Comparison of ENCODE assay signal across 12 cellular contexts in the genomic region with DNA sequence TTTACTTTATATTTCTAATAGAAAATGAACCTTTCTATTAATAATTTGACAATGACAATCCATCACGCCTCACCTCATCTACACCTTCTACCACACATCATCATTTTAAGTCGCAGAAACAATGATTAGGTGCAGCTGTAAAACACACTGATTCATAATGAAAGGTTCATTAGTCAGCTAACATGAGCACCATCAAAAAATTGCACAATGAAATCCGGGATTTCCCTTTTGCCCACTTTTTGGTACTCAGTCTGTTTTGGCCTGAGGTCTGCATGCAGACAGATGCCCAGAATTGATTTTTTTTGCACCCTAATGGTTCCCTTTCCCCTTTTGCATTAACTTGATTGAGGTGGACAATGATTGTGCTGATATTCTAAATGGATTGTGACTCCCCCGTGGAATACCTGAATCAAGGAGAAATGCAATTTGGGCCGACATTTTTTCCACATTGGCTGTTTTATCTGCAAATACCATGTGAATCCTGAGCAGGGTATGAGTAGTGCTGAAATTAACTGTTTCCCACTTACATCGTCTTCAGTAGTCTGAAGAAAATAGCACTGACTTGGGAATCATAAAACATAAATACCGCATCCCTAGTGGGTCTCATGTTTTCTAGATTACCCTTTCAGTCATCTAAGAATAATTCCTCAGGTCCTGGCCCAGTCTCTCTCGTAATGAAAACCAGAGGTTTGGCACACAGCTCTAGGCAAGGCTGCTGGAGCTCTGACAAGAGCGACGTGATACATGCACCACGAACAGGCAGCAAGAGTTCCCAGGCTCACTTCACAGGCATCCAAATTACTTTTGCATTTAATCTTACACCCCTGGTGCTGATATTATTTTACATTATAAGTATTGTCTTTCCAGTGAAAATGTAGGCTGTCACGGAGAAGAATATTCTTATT.
DNase-seq lines count a peak whose midpoint lies in the region; ATAC-seq, FAIRE-seq and TF ChIP-seq lines count a peak whose summit lies in the region.
"Had no signal": no experiment of that assay in that cellular context is flagged by ENCODE, and none has a peak within 500 bp of the region (broad histone marks: within the 10 kb centered on the region; RNA-seq: fewer than 3 reads in every experiment).

No MANE protein-coding gene starts in this region.

- H4K20me1 ChIP-seq in GM12878 (ENCODE audit: control insufficient read depth, insufficient read depth) = no peaks in the 10 kb centered on the region

- no peak for TF ChIP-seq CTCF in GM12878 (IDR thresholded peaks at IDR 0.05 in 2 of 3, conservative IDR thresholded peaks at IDR 0.05 in 1 of 3; ENCODE audit: control insufficient read depth in 2 of 3, extremely low read depth in 1 of 3, insufficient read depth in 1 of 3, low read depth in 3 of 3, low read length in 3 of 3)

- CTCF ChIA-PET in GM12878 (lab: Yijun Ruan, JAX) = interaction anchor here (1.2 kb wide), 1 partner anchor 10 kb away, joined by 3 read pairs; no protein-coding TSS in a partner anchor

- WGBS in GM12878 (ENCODE audit: insufficient coverage, insufficient replicate concordance, low lambda C conversion rate, missing lambda C conversion rate) = 28% methylated on average over 12 of the region's 12 CpGs
- WGBS in right cardiac atrium = 55% methylated on average over 12 of the region's 12 CpGs

- POLR2A ChIA-PET in GM12878 (lab: Charles Lee) = no interaction called here

- no peak for TF ChIP-seq POLR2A in GM12878 (IDR thresholded peaks at IDR 0.05; ENCODE audit: low read depth, low read length)

- no peak overlapping the region for H3K4me2 ChIP-seq in GM12878 (ENCODE audit: control insufficient read depth, insufficient read depth)

- in situ Hi-C loops in GM12878 (cut with MboI) = no loop called here

- SMC1A ChIA-PET in GM12878 (lab: Charles Lee; ENCODE audit: uncharacterized antibody, unreplicated experiment) = interaction anchor here (1.2 to 1.4 kb wide), 2 partner anchors 16 to 24 kb away, joined by 3 read pairs; no protein-coding TSS in a partner anchor

- no peak overlapping the region for H3K4me3 ChIP-seq in GM12878
- H3K4me3 ChIP-seq in right cardiac atrium (ENCODE audit: low read length) = no peak overlapping the region
- H3K4me3 ChIP-seq: lung had no signal

- no peak for TF ChIP-seq RAD21 in GM12878 (IDR thresholded peaks at IDR 0.05; ENCODE audit: insufficient read depth, low read depth, low read length)

- intact Hi-C loops in Right ventricle myocardium superior (cut with DNase I) = no loop called here
- intact Hi-C loops in cardiac septum (cut with DNase I) = no loop called here
- intact Hi-C loops in GM12878 (cut with micrococcal nuclease; ENCODE audit: unreplicated experiment) = no loop called here
- intact Hi-C loops in right cardiac atrium (cut with DNase I) = no loop called here

- H2AFZ ChIP-seq in GM12878 (ENCODE audit: control insufficient read depth, low read depth, low read length) = no peak overlapping the region

- H3K4me1 ChIP-seq in GM12878 (ENCODE audit: control insufficient read depth, insufficient read depth, low read length) (no peaks in the 10 kb centered on the region), right cardiac atrium (ENCODE audit: control insufficient read depth, insufficient read depth, low read length) (no peaks in the 10 kb centered on the region)

- H3K9ac ChIP-seq in GM12878 (ENCODE audit: control insufficient read depth, insufficient read depth, low read length) = no peak overlapping the region

- TF ChIP-seq EP300 in GM12878 (IDR thresholded peaks at IDR 0.05; ENCODE audit: borderline replicate concordance in 1 of 2, control insufficient read depth in 1 of 2, low read depth in 2 of 2, low read length in 2 of 2) = peak; percentile 76 to 80; a peak in 3 of 4 replicates

- H3K27ac ChIP-seq in GM12878 (ENCODE audit: control insufficient read depth, insufficient read depth) (no peak overlapping the region), right cardiac atrium (ENCODE audit: low read length) (no peak overlapping the region)

- RAD21 ChIA-PET in GM12878 (lab: Charles Lee; ENCODE audit: unreplicated experiment) = interaction anchor here (0.8 kb wide), 1 partner anchor 28 kb away, joined by 3 read pairs; no protein-coding TSS in a partner anchor

- H3K79me2 ChIP-seq in GM12878 (ENCODE audit: control insufficient read depth, insufficient read depth, low read length) = no peaks in the 10 kb centered on the region

- FAIRE-seq in GM12878 (lab: Jason Lieb, UNC) = no peak

- BruUV-seq in GM12878 (replicated peaks; lab: Mats Ljungman, UMichigan) = no TSS peak

- ATAC-seq in Right ventricle myocardium superior (ENCODE audit: poor library complexity) (peak; percentile 75), GM12878 (peak; percentile 86), right cardiac atrium (peak; percentile 75 to 84), HG03520 (IDR thresholded peaks at IDR 0.05; ENCODE audit: unreplicated experiment) (no peak)
- ATAC-seq: activated T-helper 17 cell treated with anti-CD3 and anti-CD28 coated beads, Interleukin-2, amount 50 U/mL, for 72 hours had no signal

- DNase-seq in Right ventricle myocardium superior (peak; percentile 50), cardiac septum (ENCODE audit: low spot score) (no peak), GM12878 (ENCODE audit: low read depth, low spot score) (no peak), right cardiac atrium (peak; percentile 52 to 83 (median 70)), Kasumi-1 (lab: John Stamatoyannopoulos, UW) (no peak)
- no peak for DNase-seq in activated CD4-positive, CD25-positive, alpha-beta regulatory T cell (lab: John Stamatoyannopoulos, UW)
- DNase-seq in activated CD8-positive, alpha-beta memory T cell treated with anti-CD3 and anti-CD28 coated beads, Interleukin-2, amount 50 U/mL, for 4 hours = no peak
- DNase-seq: activated CD4-positive, CD25-positive, alpha-beta regulatory T cell treated with anti-CD3 and anti-CD28 coated beads, Interleukin-2, amount 50 U/mL, for 72 hours; NCI-H1417 treated with DMSO at 0.1 percent for 48 hours had no signal

- no peaks in the 10 kb centered on the region for H3K36me3 ChIP-seq in GM12878 (ENCODE audit: control insufficient read depth in 2 of 2, insufficient read depth in 2 of 2, low read length in 1 of 2)

- H3K27me3 ChIP-seq in GM12878 (replicated peaks in 1 of 2; ENCODE audit: control insufficient read depth in 2 of 2, insufficient read depth in 2 of 2, low read length in 1 of 2) (no peaks in the 10 kb centered on the region), right cardiac atrium (ENCODE audit: control insufficient read depth, insufficient read depth) (no peaks in the 10 kb centered on the region)

- no peaks in the 10 kb centered on the region for H3K9me3 ChIP-seq in GM12878 (replicated peaks; ENCODE audit: control insufficient read depth, insufficient read depth, low read length)
- no peaks in the 10 kb centered on the region for H3K9me3 ChIP-seq in right cardiac atrium (ENCODE audit: control insufficient read depth, low read length)

TF ChIP-seq in GM12878, 131 proteins besides CTCF, POLR2A, EP300 and RAD21 (continues in another document):
- TF ChIP-seq FOXK2 (IDR thresholded peaks at IDR 0.05) (no peak), DPF2 (IDR thresholded peaks at IDR 0.05) (peak; percentile 93), EZH2 (IDR thresholded peaks at IDR 0.05; ENCODE audit: borderline replicate concordance, control insufficient read depth, low read depth, low read length) (no peak), SIX5 (IDR thresholded peaks at IDR 0.05; ENCODE audit: low read depth, low read length, severe bottlenecking) (no peak), HDGF (IDR thresholded peaks at IDR 0.05) (no peak), ZNF24 (IDR thresholded peaks at IDR 0.05) (peak; percentile 30; the same call in 1 of the 2 replicates), STAT1 (conservative IDR thresholded peaks at IDR 0.05) (no peak), IKZF1 (conservative IDR thresholded peaks at IDR 0.05) (peak; percentile 38; the same call in 1 of the 2 replicates), HDAC2 (IDR thresholded peaks at IDR 0.05) (no peak), JUND (IDR thresholded peaks at IDR 0.05; ENCODE audit: low read depth, low read length) (no peak; the same call in 1 of the 2 replicates)
- TF ChIP-seq, protein P1, sequence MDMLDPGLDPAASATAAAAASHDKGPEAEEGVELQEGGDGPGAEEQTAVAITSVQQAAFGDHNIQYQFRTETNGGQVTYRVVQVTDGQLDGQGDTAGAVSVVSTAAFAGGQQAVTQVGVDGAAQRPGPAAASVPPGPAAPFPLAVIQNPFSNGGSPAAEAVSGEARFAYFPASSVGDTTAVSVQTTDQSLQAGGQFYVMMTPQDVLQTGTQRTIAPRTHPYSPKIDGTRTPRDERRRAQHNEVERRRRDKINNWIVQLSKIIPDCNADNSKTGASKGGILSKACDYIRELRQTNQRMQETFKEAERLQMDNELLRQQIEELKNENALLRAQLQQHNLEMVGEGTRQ (IDR thresholded peaks at IDR 0.05; ENCODE audit: borderline replicate concordance, low read depth, low read length) = no peak
- TF ChIP-seq, protein P2, sequence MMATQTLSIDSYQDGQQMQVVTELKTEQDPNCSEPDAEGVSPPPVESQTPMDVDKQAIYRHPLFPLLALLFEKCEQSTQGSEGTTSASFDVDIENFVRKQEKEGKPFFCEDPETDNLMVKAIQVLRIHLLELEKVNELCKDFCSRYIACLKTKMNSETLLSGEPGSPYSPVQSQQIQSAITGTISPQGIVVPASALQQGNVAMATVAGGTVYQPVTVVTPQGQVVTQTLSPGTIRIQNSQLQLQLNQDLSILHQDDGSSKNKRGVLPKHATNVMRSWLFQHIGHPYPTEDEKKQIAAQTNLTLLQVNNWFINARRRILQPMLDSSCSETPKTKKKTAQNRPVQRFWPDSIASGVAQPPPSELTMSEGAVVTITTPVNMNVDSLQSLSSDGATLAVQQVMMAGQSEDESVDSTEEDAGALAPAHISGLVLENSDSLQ (IDR thresholded peaks at IDR 0.05) = 0 out of 2 replicates have a peak, but pooled peaks have one; percentile 22
- TF ChIP-seq, protein P3, sequence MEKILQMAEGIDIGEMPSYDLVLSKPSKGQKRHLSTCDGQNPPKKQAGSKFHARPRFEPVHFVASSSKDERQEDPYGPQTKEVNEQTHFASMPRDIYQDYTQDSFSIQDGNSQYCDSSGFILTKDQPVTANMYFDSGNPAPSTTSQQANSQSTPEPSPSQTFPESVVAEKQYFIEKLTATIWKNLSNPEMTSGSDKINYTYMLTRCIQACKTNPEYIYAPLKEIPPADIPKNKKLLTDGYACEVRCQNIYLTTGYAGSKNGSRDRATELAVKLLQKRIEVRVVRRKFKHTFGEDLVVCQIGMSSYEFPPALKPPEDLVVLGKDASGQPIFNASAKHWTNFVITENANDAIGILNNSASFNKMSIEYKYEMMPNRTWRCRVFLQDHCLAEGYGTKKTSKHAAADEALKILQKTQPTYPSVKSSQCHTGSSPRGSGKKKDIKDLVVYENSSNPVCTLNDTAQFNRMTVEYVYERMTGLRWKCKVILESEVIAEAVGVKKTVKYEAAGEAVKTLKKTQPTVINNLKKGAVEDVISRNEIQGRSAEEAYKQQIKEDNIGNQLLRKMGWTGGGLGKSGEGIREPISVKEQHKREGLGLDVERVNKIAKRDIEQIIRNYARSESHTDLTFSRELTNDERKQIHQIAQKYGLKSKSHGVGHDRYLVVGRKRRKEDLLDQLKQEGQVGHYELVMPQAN (conservative IDR thresholded peaks at IDR 0.05) = 0 out of 2 replicates have a peak, but pooled peaks have one; percentile 38

Comparison
In these comparisons a context has a peak if more than half of its experiments do, and no peak if none do; other contexts are left out.
1. DNase-seq: peak in Right ventricle myocardium superior (single experiment) and right cardiac atrium (3 of 3); none in cardiac septum (single experiment), GM12878 (single experiment), activated CD4-positive, CD25-positive, alpha-beta regulatory T cell (0 of 4), activated CD8-positive, alpha-beta memory T cell treated with anti-CD3 and anti-CD28 coated beads, Interleukin-2, amount 50 U/mL, for 4 hours (single experiment) and Kasumi-1 (0 of 2).